1 cellular context compared by ENCODE assay signal in genomic region chr2:235135990-235136561, GRCh38.
TF ChIP-seq lines count a peak whose summit lies in the region.

No MANE protein-coding gene starts in this region.

TF ChIP-seq in HEK293, 187 proteins besides CTCF, POLR2A, EP300 and RAD21 (continued from another document):
- TF ChIP-seq ZNF518A (tag by site-specific recombination; conservative IDR thresholded peaks at IDR 0.05; ENCODE audit: low read depth) (peak; percentile 56), YY2 (tag by site-specific recombination; IDR thresholded peaks at IDR 0.05) (0 out of 2 replicates have a peak, but pooled peaks have one; percentile 13), ZNF169 (tag by site-specific recombination; IDR thresholded peaks at IDR 0.05) (no peak), ZFHX2 (tag by site-specific recombination; conservative IDR thresholded peaks at IDR 0.05) (peak; percentile 36; the same call in 1 of the 2 replicates), ZBTB11 (tag by site-specific recombination; conservative IDR thresholded peaks at IDR 0.05; ENCODE audit: low read depth) (peak; percentile 81)
